In the genomic region with DNA sequence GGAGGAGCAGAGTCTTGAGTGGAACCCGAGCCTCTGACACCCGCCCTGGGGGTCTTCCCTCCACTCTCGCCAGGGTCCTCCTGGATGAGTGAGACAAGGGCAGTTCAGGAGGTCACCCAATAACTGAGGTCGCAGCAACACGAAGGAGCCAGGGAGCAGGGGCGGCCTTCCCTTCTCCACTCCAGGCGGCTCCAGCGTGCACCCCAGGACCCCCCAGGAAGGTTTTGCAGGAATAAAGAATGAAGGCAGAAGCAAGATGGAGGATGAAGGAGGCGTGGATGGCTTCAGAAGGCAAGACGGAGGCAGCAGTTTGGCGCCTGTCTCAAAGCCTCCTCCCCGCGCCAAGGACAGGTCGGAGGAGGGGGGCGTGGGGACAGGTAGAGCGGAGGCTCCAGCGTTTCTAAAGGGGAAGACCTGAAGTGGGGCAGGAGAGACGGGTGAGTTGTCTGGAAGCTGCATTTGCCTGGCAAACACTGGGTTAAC, we compare ENCODE assay signal across 8 cellular contexts. TPM values are rescaled to one million over a fixed set of nuclear protein-coding genes. Genes with fewer than 3 reads are reported as not detected.
A peak's percentile ranks its signal among the peaks of the same experiment; 100 is the strongest.
DNase-seq lines count a peak whose midpoint lies in the region; ATAC-seq, FAIRE-seq and TF ChIP-seq lines count a peak whose summit lies in the region.

No MANE protein-coding gene starts in this region.

- H3K9me3 ChIP-seq in kidney (ENCODE audit: control insufficient read depth in 1 of 2, low read length in 2 of 2) (no peaks in the 10 kb centered on the region), aorta (ENCODE audit: control insufficient read depth, low read length) (no peaks in the 10 kb centered on the region)

- TF ChIP-seq CTCF in kidney (IDR thresholded peaks at IDR 0.05; ENCODE audit: borderline replicate concordance, extremely low read depth, insufficient read depth): no peak

- no peaks in the 10 kb centered on the region for H3K36me3 Mint-ChIP-seq in activated CD4-positive, alpha-beta T cell treated with anti-CD3 and anti-CD28 coated beads for 36 hours (ENCODE audit: low read depth)
- peaks cover 3% of the 10 kb centered on the region for H3K36me3 Mint-ChIP-seq in activated naive CD8-positive, alpha-beta T cell treated with anti-CD3 and anti-CD28 coated beads for 36 hours

- intact Hi-C loops in activated CD4-positive, alpha-beta T cell treated with anti-CD3 and anti-CD28 coated beads for 36 hours (cut with DNase I, micrococcal nuclease): loop anchor here in 1 of 2 experiments (1.0 to 2.0 kb wide), 4 partner anchors 16 to 192 kb away; a partner anchor contains a TSS
- intact Hi-C loops in kidney (cut with DNase I): no loop called here
- intact Hi-C loops in aorta (cut with DNase I): no loop called here

- H3K36me3 ChIP-seq in kidney (ENCODE audit: control insufficient read depth in 1 of 2, insufficient read depth in 2 of 2, low read length in 2 of 2) (no peaks in the 10 kb centered on the region), aorta (ENCODE audit: control insufficient read depth in 1 of 2, insufficient read depth in 2 of 2, low read length in 1 of 2) (no peaks in the 10 kb centered on the region)

- peak; percentile 1 for ATAC-seq in activated CD4-positive, alpha-beta T cell treated with anti-CD3 and anti-CD28 coated beads for 36 hours
- no peak for ATAC-seq in aorta (ENCODE audit: low FRiP score)
- no peak for ATAC-seq in GM21423 (IDR thresholded peaks at IDR 0.05; ENCODE audit: unreplicated experiment)

- no peak for DNase-seq in activated CD4-positive, alpha-beta T cell treated with anti-CD3 and anti-CD28 coated beads for 36 hours
- no peak for DNase-seq in activated CD4-positive, alpha-beta T cell treated with anti-CD3 and anti-CD28 coated beads, Interleukin-2, amount 50 U/mL, for 4 hours
- no peak for DNase-seq in activated naive CD8-positive, alpha-beta T cell treated with anti-CD3 and anti-CD28 coated beads for 36 hours
- no peak for DNase-seq in kidney
- DNase-seq in aorta: no peak
- DNase-seq in frontal cortex (ENCODE audit: low spot score in 2 of 2): no peak

- peak overlapping the region; percentile 84 for H3K4me3 Mint-ChIP-seq in activated CD4-positive, alpha-beta T cell treated with anti-CD3 and anti-CD28 coated beads for 36 hours
- H3K4me3 Mint-ChIP-seq in activated naive CD8-positive, alpha-beta T cell treated with anti-CD3 and anti-CD28 coated beads for 36 hours: peak overlapping the region; percentile 87

- H3K4me3 ChIP-seq in kidney (ENCODE audit: low read length in 2 of 2) (peak overlapping the region; percentile 60 to 62), aorta (ENCODE audit: low read length in 2 of 2) (peak overlapping the region in 1 of 2 donors; percentile 78)

- peak overlapping the region; percentile 82 for H3K27ac Mint-ChIP-seq in activated CD4-positive, alpha-beta T cell treated with anti-CD3 and anti-CD28 coated beads for 36 hours
- H3K27ac Mint-ChIP-seq in activated naive CD8-positive, alpha-beta T cell treated with anti-CD3 and anti-CD28 coated beads for 36 hours: peak overlapping the region; percentile 34

- peaks cover 16 to 23% of the 10 kb centered on the region in 2 donors for H3K4me1 ChIP-seq in kidney (ENCODE audit: control insufficient read depth in 1 of 2, insufficient read depth in 1 of 2, low read depth in 1 of 2, low read length in 2 of 2)
- no peaks in the 10 kb centered on the region for H3K4me1 ChIP-seq in aorta (ENCODE audit: control insufficient read depth in 1 of 2, insufficient read depth in 2 of 2, low read length in 2 of 2)

- H3K27me3 Mint-ChIP-seq in activated CD4-positive, alpha-beta T cell treated with anti-CD3 and anti-CD28 coated beads for 36 hours: peaks cover 7% of the 10 kb centered on the region
- H3K27me3 Mint-ChIP-seq in activated naive CD8-positive, alpha-beta T cell treated with anti-CD3 and anti-CD28 coated beads for 36 hours: no peaks in the 10 kb centered on the region

- CTCF ChIA-PET in activated CD4-positive, alpha-beta T cell treated with anti-CD3 and anti-CD28 coated beads for 36 hours (lab: Charles Lee): interaction anchor here (0.8 to 1.5 kb wide), 6 partner anchors 11 to 233 kb away, joined by 3 to 8 read pairs (median 4); no protein-coding TSS in a partner anchor

- H3K9me3 Mint-ChIP-seq in activated CD4-positive, alpha-beta T cell treated with anti-CD3 and anti-CD28 coated beads for 36 hours (ENCODE audit: low read depth): no peaks in the 10 kb centered on the region
- no peaks in the 10 kb centered on the region for H3K9me3 Mint-ChIP-seq in activated naive CD8-positive, alpha-beta T cell treated with anti-CD3 and anti-CD28 coated beads for 36 hours

- FAIRE-seq in kidney (lab: Jason Lieb, UNC) (no peak), frontal cortex (lab: Jason Lieb, UNC) (no peak)

- peaks cover 50% of the 10 kb centered on the region for H3K4me1 Mint-ChIP-seq in activated CD4-positive, alpha-beta T cell treated with anti-CD3 and anti-CD28 coated beads for 36 hours
- H3K4me1 Mint-ChIP-seq in activated naive CD8-positive, alpha-beta T cell treated with anti-CD3 and anti-CD28 coated beads for 36 hours: peaks cover 61% of the 10 kb centered on the region

- POLR2A ChIA-PET in activated CD4-positive, alpha-beta T cell treated with anti-CD3 and anti-CD28 coated beads for 36 hours (lab: Charles Lee): interaction anchor here (1.1 kb wide), 1 partner anchor 64 kb away, joined by 3 read pairs; no protein-coding TSS in a partner anchor

- H3K9ac ChIP-seq in kidney (ENCODE audit: low read length in 2 of 2): no peak overlapping the region

- H3K27ac ChIP-seq in kidney (ENCODE audit: low read depth in 2 of 2, low read length in 2 of 2) (no peak overlapping the region), temporal lobe (ENCODE audit: low read depth, low read length) (peak overlapping the region; percentile 17), aorta (ENCODE audit: low read depth in 1 of 2, low read length in 2 of 2) (no peak overlapping the region)

- 55 to 57% methylated on average over 18 of the region's 18 CpGs for WGBS in aorta, 2 donors

- no peaks in the 10 kb centered on the region for H3K27me3 ChIP-seq in aorta (ENCODE audit: control insufficient read depth in 1 of 2, insufficient read depth in 2 of 2, low read length in 1 of 2)

RNA-seq across cellular contexts. Expression of a gene that starts 0.6 kb away (rescaled TPM):
- 10 to 100 TPM; 29.6 to 32.9 TPM for total RNA-seq in activated CD4-positive, alpha-beta T cell treated with anti-CD3 and anti-CD28 coated beads for 36 hours
- total RNA-seq in activated naive CD8-positive, alpha-beta T cell treated with anti-CD3 and anti-CD28 coated beads for 36 hours: 10 to 100 TPM; 69.9 to 73.6 TPM
- 1,131 TPM for total RNA-seq in kidney
- polyA plus RNA-seq in kidney (ENCODE audit: insufficient read depth, low read depth, low replicate concordance): 308 TPM
- total RNA-seq in temporal lobe: 116 TPM
- 10 to 100 TPM; 59.6 to 99.5 TPM for total RNA-seq in aorta
- polyA plus RNA-seq in aorta: 100 to 1,000 TPM in 1 of 2 donors, 10 to 100 TPM in 1; 81.5 to 117 TPM
- total RNA-seq in frontal cortex: 110 TPM
